Comparison of ENCODE assay signal across 20 cellular contexts in genomic region chr6:24454452-24454851, GRCh38. TPM values are rescaled to one million over a fixed set of nuclear protein-coding genes. Genes with fewer than 3 reads are reported as not detected.
DNase-seq lines count a peak whose midpoint lies in the region; ATAC-seq and TF ChIP-seq lines count a peak whose summit lies in the region.
"Had no signal": no experiment of that assay in that cellular context is flagged by ENCODE, and none has a peak within 500 bp of the region (broad histone marks: within the 10 kb centered on the region; RNA-seq: fewer than 3 reads in every experiment).

No MANE protein-coding gene starts in this region.

- H3K4me2 ChIP-seq in DND-41 (ENCODE audit: insufficient read depth, low read length) = no peak overlapping the region
- H3K4me2 ChIP-seq: A549, BLaER1, KMS-11 had no signal

- H4K20me1 ChIP-seq in DND-41 (ENCODE audit: insufficient read depth, low read length) = no peaks in the 10 kb centered on the region
- H4K20me1 ChIP-seq: BLaER1 had no signal

- intact Hi-C loops in Right ventricle myocardium inferior (cut with DNase I) = no loop called here

- TF ChIP-seq RAD21 in Ishikawa (IDR thresholded peaks at IDR 0.05; ENCODE audit: low read depth) = no peak

- no peaks in the 10 kb centered on the region for H3K27me3 ChIP-seq in DND-41 (ENCODE audit: insufficient read depth, low read length, poor library complexity)
- H3K27me3 ChIP-seq: BLaER1 had no signal

- H3K27ac ChIP-seq in DND-41 (ENCODE audit: low read length) = no peak overlapping the region
- H3K27ac ChIP-seq: A549, BLaER1, GM23248, HL-60, KMS-11 had no signal

- H3K79me2 ChIP-seq in DND-41 (ENCODE audit: insufficient read depth, low read length) = no peaks in the 10 kb centered on the region

- ATAC-seq in DND-41 (ENCODE audit: insufficient read depth, low read depth) (no peak), Right ventricle myocardium inferior (no peak)
- ATAC-seq: A549, GM12878 had no signal

- no peak for TF ChIP-seq EP300 in Ishikawa (IDR thresholded peaks at IDR 0.05; ENCODE audit: borderline replicate concordance)

- no peaks in the 10 kb centered on the region for H3K9me3 ChIP-seq in DND-41 (ENCODE audit: insufficient read depth, low read length, severe bottlenecking)
- H3K9me3 ChIP-seq: A549, BLaER1 had no signal

- TF ChIP-seq CTCF in DND-41 (IDR thresholded peaks at IDR 0.05; ENCODE audit: borderline replicate concordance, extremely low read depth, low read length, poor library complexity, severe bottlenecking) = no peak

- no peak overlapping the region for H3K9ac ChIP-seq in DND-41 (ENCODE audit: low read depth, low read length)
- H3K9ac ChIP-seq: BLaER1, GM23248, KMS-11 had no signal

- peaks cover 8% of the 10 kb centered on the region for H3K4me1 ChIP-seq in DND-41 (ENCODE audit: insufficient read depth, low read length)
- H3K4me1 ChIP-seq: A549 had no signal

- DNase-seq in DND-41 = peak; percentile 36
- peak; percentile 10 for DNase-seq in SK-N-DZ (ENCODE audit: low spot score)
- no peak for DNase-seq in activated naive CD4-positive, alpha-beta T cell treated with Interleukin-2 at 50 U/mL for 16 hours
- DNase-seq in GM03348 (ENCODE audit: low spot score) = no peak
- DNase-seq in Right ventricle myocardium inferior (ENCODE audit: missing footprints) = no peak
- DNase-seq: AML-193; CD4-positive, alpha-beta memory T cell; DMS153; DMS79; GF-D8; GM23248; HCEC 1CT; IMR-90 had no signal

- H3K4me3 ChIP-seq in DND-41 (ENCODE audit: low read depth in 1 of 2, low read length in 2 of 2) = no peak overlapping the region
- H3K4me3 ChIP-seq: A549, BLaER1, GM12878, GM23248 had no signal

- no peak overlapping the region for H2AFZ ChIP-seq in DND-41 (ENCODE audit: low read depth, low read length)
- H2AFZ ChIP-seq: GM23248 had no signal

- no peaks in the 10 kb centered on the region for H3K36me3 ChIP-seq in DND-41 (ENCODE audit: insufficient read depth, low read length)
- H3K36me3 ChIP-seq: BLaER1 had no signal

TF ChIP-seq in Ishikawa, 13 proteins besides CTCF, POLR2A, EP300 and RAD21:
- TF ChIP-seq TAF1 (IDR thresholded peaks at IDR 0.05; ENCODE audit: low read depth) = no peak
- TF ChIP-seq YY1 (IDR thresholded peaks at IDR 0.05; ENCODE audit: low read depth) = no peak
- peak; percentile 25; the same call in 1 of the 2 replicates for TF ChIP-seq NFIC (IDR thresholded peaks at IDR 0.05)
- TF ChIP-seq, protein P1, sequence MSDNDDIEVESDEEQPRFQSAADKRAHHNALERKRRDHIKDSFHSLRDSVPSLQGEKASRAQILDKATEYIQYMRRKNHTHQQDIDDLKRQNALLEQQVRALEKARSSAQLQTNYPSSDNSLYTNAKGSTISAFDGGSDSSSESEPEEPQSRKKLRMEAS (IDR thresholded peaks at IDR 0.05) = no peak

RNA-seq across cellular contexts. Expression of gene GPLD1, which starts 34.9 kb away (rescaled TPM):
- 2.7 and 3.0 TPM in 2 replicates for polyA plus RNA-seq in SK-N-DZ (2014; cell fraction: cytosol; rRNA removed)
- 1.7 and 6.6 TPM in 2 replicates for polyA plus RNA-seq in SK-N-DZ (2014; cell fraction: nucleus; rRNA removed)
- 1.1 TPM for total RNA-seq in Right ventricle myocardium inferior
- polyA plus RNA-seq: CD14-positive monocyte had no signal

RNA-seq across cellular contexts. Expression of gene ALDH5A1, which starts 40.3 kb away (rescaled TPM):
- polyA plus RNA-seq in SK-N-DZ (2014; cell fraction: cytosol; rRNA removed) = 6.5 and 6.6 TPM in 2 replicates
- polyA plus RNA-seq in SK-N-DZ (2014; cell fraction: nucleus; rRNA removed) = 3.9 and 5.0 TPM in 2 replicates
- 25.1 TPM for total RNA-seq in Right ventricle myocardium inferior

RNA-seq across cellular contexts. Expression of gene MRS2, which starts 51.7 kb away (rescaled TPM):
- polyA plus RNA-seq in SK-N-DZ (2014; cell fraction: cytosol; rRNA removed) = 25.5 and 31.0 TPM in 2 replicates
- 29.6 and 32.0 TPM in 2 replicates for polyA plus RNA-seq in SK-N-DZ (2014; cell fraction: nucleus; rRNA removed)
- 43.4 TPM for total RNA-seq in Right ventricle myocardium inferior

Comparison
In these comparisons a context has a peak if more than half of its experiments do, and no peak if none do; other contexts are left out.
1. DNase-seq: peak in DND-41 (single experiment) and SK-N-DZ (single experiment); none in activated naive CD4-positive, alpha-beta T cell treated with Interleukin-2 at 50 U/mL for 16 hours (single experiment), GM03348 (single experiment) and Right ventricle myocardium inferior (single experiment).